12 cellular contexts compared by ENCODE assay signal in genomic region chr22:37748659-37749058, GRCh38. TPM values are rescaled to one million over a fixed set of nuclear protein-coding genes. Genes with fewer than 3 reads are reported as not detected.
A peak's percentile ranks its signal among the peaks of the same experiment; 100 is the strongest.
DNase-seq lines count a peak whose midpoint lies in the region; TF ChIP-seq lines count a peak whose summit lies in the region.
"Had no signal": no experiment of that assay in that cellular context is flagged by ENCODE, and none has a peak within 500 bp of the region (broad histone marks: within the 10 kb centered on the region; RNA-seq: fewer than 3 reads in every experiment).

No MANE protein-coding gene starts in this region.

- H3K27ac ChIP-seq in brain microvascular endothelial cell = no peak overlapping the region
- H3K27ac ChIP-seq in mesodermal cell (ENCODE audit: low read depth, low read length, severe bottlenecking) = peak overlapping the region; percentile 16
- H3K27ac ChIP-seq in tibial nerve = peak overlapping the region; percentile 11 to 97 (median 96)
- H3K27ac ChIP-seq in testis = no peak overlapping the region
- H3K27ac ChIP-seq in ovary = peak overlapping the region in 1 of 2 donors; percentile 29
- H3K27ac ChIP-seq: KMS-11 had no signal

- no peaks in the 10 kb centered on the region for H3K9me3 Mint-ChIP-seq in activated naive CD8-positive, alpha-beta T cell (ENCODE audit: low read depth)
- H3K9me3 Mint-ChIP-seq in activated naive CD8-positive, alpha-beta T cell treated with anti-CD3 and anti-CD28 coated beads for 36 hours = no peaks in the 10 kb centered on the region
- H3K9me3 Mint-ChIP-seq: WTC11 had no signal

- H3K4me3 Mint-ChIP-seq in activated naive CD8-positive, alpha-beta T cell = peak overlapping the region; percentile 30
- no peak overlapping the region for H3K4me3 Mint-ChIP-seq in activated naive CD8-positive, alpha-beta T cell treated with anti-CD3 and anti-CD28 coated beads for 36 hours

- H3K36me3 ChIP-seq in brain microvascular endothelial cell (replicated peaks) (peaks cover 4% of the 10 kb centered on the region), mesodermal cell (ENCODE audit: control insufficient read depth, insufficient read depth, low read length) (peaks cover 22% of the 10 kb centered on the region), tibial nerve (no peaks in the 10 kb centered on the region), testis (ENCODE audit: low read depth, missing control alignments) (no peaks in the 10 kb centered on the region), ovary (no peaks in the 10 kb centered on the region)

- intact Hi-C loops in testis (cut with DNase I; ENCODE audit: low total_unique reads) = no loop called here
- intact Hi-C loops in ovary (cut with DNase I) = loop anchor here in 2 of 4 donors (5.0 kb wide), 1 partner anchor 71 kb away; the partner anchor contains the start of gene LGALS1 (in 2 of the 2)

- TF ChIP-seq POLR2A in tibial nerve (IDR thresholded peaks at IDR 0.05) = no peak
- no peak for TF ChIP-seq POLR2A in testis (IDR thresholded peaks at IDR 0.05)
- no peak for TF ChIP-seq POLR2A in ovary (IDR thresholded peaks at IDR 0.05)

- no peak overlapping the region for H3K27ac Mint-ChIP-seq in activated naive CD8-positive, alpha-beta T cell
- H3K27ac Mint-ChIP-seq in activated naive CD8-positive, alpha-beta T cell treated with anti-CD3 and anti-CD28 coated beads for 36 hours = no peak overlapping the region

- TF ChIP-seq EP300 in tibial nerve (IDR thresholded peaks at IDR 0.05) (no peak), ovary (IDR thresholded peaks at IDR 0.05) (no peak)

- TF ChIP-seq CTCF in brain microvascular endothelial cell (IDR thresholded peaks at IDR 0.05; ENCODE audit: low read depth, low read length, missing control alignments) (no peak), tibial nerve (IDR thresholded peaks at IDR 0.05) (no peak), testis (IDR thresholded peaks at IDR 0.05) (no peak), ovary (IDR thresholded peaks at IDR 0.05) (no peak)

- H3K9me3 ChIP-seq in mesodermal cell (ENCODE audit: control insufficient read depth, low read length) (no peaks in the 10 kb centered on the region), tibial nerve (no peaks in the 10 kb centered on the region), testis (no peaks in the 10 kb centered on the region), ovary (no peaks in the 10 kb centered on the region)

- 80 to 81% methylated on average over 8 of the region's 8 CpGs for WGBS in mesodermal cell (ENCODE audit: insufficient coverage in 2 of 2), 2 experiments
- WGBS in tibial nerve, 2 donors = 51 to 54% methylated on average over 8 of the region's 8 CpGs
- WGBS in testis, 2 donors = 42 to 62% methylated on average over 8 of the region's 8 CpGs
- WGBS in ovary, 3 donors = 35 to 54% (median 41%) methylated on average over 8 of the region's 8 CpGs

- in situ Hi-C loops in brain microvascular endothelial cell (cut with HindIII; ENCODE audit: low pct_ligation_motif_present, low sequenced_read_pairs) = no loop called here

- no peaks in the 10 kb centered on the region for H3K27me3 Mint-ChIP-seq in activated naive CD8-positive, alpha-beta T cell
- no peaks in the 10 kb centered on the region for H3K27me3 Mint-ChIP-seq in activated naive CD8-positive, alpha-beta T cell treated with anti-CD3 and anti-CD28 coated beads for 36 hours

- no peaks in the 10 kb centered on the region for H3K36me3 Mint-ChIP-seq in activated naive CD8-positive, alpha-beta T cell
- peaks cover 4% of the 10 kb centered on the region for H3K36me3 Mint-ChIP-seq in activated naive CD8-positive, alpha-beta T cell treated with anti-CD3 and anti-CD28 coated beads for 36 hours

- H3K4me1 ChIP-seq in mesodermal cell (ENCODE audit: control insufficient read depth, insufficient read depth, low read length, poor library complexity, severe bottlenecking) (peaks cover 75% of the 10 kb centered on the region), tibial nerve (peaks cover 5 to 85% (median 69%) of the 10 kb centered on the region in 4 donors), testis (peaks cover 54% of the 10 kb centered on the region), ovary (ENCODE audit: insufficient read depth) (peaks cover 47% of the 10 kb centered on the region)

- DNase-seq in activated naive CD8-positive, alpha-beta T cell treated with anti-CD3 and anti-CD28 coated beads for 36 hours = no peak
- DNase-seq in brain microvascular endothelial cell (no peak), tibial nerve (ENCODE audit: low spot score in 2 of 2) (no peak), T-helper 9 cell (no peak), testis (no peak), ovary (no peak)
- DNase-seq: activated gamma-delta T cell treated with Interleukin-2 at 50 U/mL for 16 hours, dermis blood vessel endothelial cell had no signal

- H3K4me1 Mint-ChIP-seq in activated naive CD8-positive, alpha-beta T cell (ENCODE audit: low read depth) = peaks cover 18% of the 10 kb centered on the region
- peaks cover 19% of the 10 kb centered on the region for H3K4me1 Mint-ChIP-seq in activated naive CD8-positive, alpha-beta T cell treated with anti-CD3 and anti-CD28 coated beads for 36 hours

- H3K4me3 ChIP-seq in brain microvascular endothelial cell (ENCODE audit: low read depth, low read length) = peak overlapping the region; percentile 12
- H3K4me3 ChIP-seq in mesodermal cell (ENCODE audit: extremely low read depth, insufficient read depth, low read length, poor library complexity, severe bottlenecking) = no peak overlapping the region
- peak overlapping the region in 1 of 4 donors; percentile 70 for H3K4me3 ChIP-seq in tibial nerve
- no peak overlapping the region for H3K4me3 ChIP-seq in testis
- H3K4me3 ChIP-seq in ovary = no peak overlapping the region

- H3K27me3 ChIP-seq in brain microvascular endothelial cell (replicated peaks) (no peaks in the 10 kb centered on the region), tibial nerve (no peaks in the 10 kb centered on the region), testis (no peaks in the 10 kb centered on the region), ovary (no peaks in the 10 kb centered on the region)

RNA-seq across cellular contexts. Expression of gene TRIOBP, which starts 51.8 kb away (rescaled TPM):
- total RNA-seq in activated naive CD8-positive, alpha-beta T cell treated with anti-CD3 and anti-CD28 coated beads for 36 hours = 10 to 100 TPM; 19.7 to 20.8 TPM
- 79.5 TPM for polyA plus RNA-seq in mesodermal cell (2013, experiment 1 of 2)
- 69.5 TPM for polyA plus RNA-seq in mesodermal cell (2013, experiment 2 of 2)
- 100 to 1,000 TPM; 140 to 160 (median 151) TPM for total RNA-seq in tibial nerve
- total RNA-seq in testis = 10 to 100 TPM; 74.0 to 80.2 TPM
- polyA plus RNA-seq in testis (ENCODE audit: insufficient read depth, low read depth, low replicate concordance) = 52.9 TPM
- 100 to 1,000 TPM in 2 of 7 donors, 10 to 100 TPM in 5; 54.6 to 175 (median 88.7) TPM for total RNA-seq in ovary
- polyA plus RNA-seq in ovary = 10 to 100 TPM; 19.5 to 69.5 TPM

RNA-seq across cellular contexts. Expression of gene GCAT, which starts 59.1 kb away (rescaled TPM):
- total RNA-seq in activated naive CD8-positive, alpha-beta T cell treated with anti-CD3 and anti-CD28 coated beads for 36 hours = 10 to 100 TPM; 11.6 to 12.9 TPM
- 20.2 TPM for polyA plus RNA-seq in mesodermal cell (2013, experiment 1 of 2)
- 15.1 TPM for polyA plus RNA-seq in mesodermal cell (2013, experiment 2 of 2)
- total RNA-seq in tibial nerve (10 to 100 TPM; 10.3 to 39.8 (median 21.5) TPM), testis (10 to 100 TPM; 36.7 to 40.6 TPM), ovary (10 to 100 TPM in 3 of 7 donors, 1 to 10 TPM in 4; 2.3 to 17.7 (median 9.9) TPM)
- polyA plus RNA-seq in testis (ENCODE audit: insufficient read depth, low read depth, low replicate concordance) (21.4 TPM), ovary (10 to 100 TPM in 1 of 2 donors, 1 to 10 TPM in 1; 2.6 to 10.6 TPM)

Comparison
In these comparisons a context has a peak if more than half of its experiments do, and no peak if none do; other contexts are left out.
1. H3K27ac ChIP-seq: peak in mesodermal cell (single experiment) and tibial nerve (4 of 4); none in brain microvascular endothelial cell (single experiment) and testis (0 of 2).